10 cellular contexts compared by ENCODE assay signal in genomic region chr5:68196876-68197275, GRCh38. TPM values are rescaled to one million over a fixed set of nuclear protein-coding genes. Genes with fewer than 3 reads are reported as not detected.
DNase-seq lines count a peak whose midpoint lies in the region; ATAC-seq, FAIRE-seq and TF ChIP-seq lines count a peak whose summit lies in the region.
"Had no signal": no experiment of that assay in that cellular context is flagged by ENCODE, and none has a peak within 500 bp of the region (broad histone marks: within the 10 kb centered on the region; RNA-seq: fewer than 3 reads in every experiment).

No MANE protein-coding gene starts in this region.

- H3K4me3 ChIP-seq in right cardiac atrium (ENCODE audit: low read length) = no peak overlapping the region
- H3K4me3 ChIP-seq in vagina = no peak overlapping the region

- intact Hi-C loops in right cardiac atrium (cut with DNase I) (no loop called here), vagina (cut with DNase I) (no loop called here)
- intact Hi-C loops in activated naive CD4-positive, alpha-beta T cell treated with anti-CD3 and anti-CD28 coated beads for 36 hours (cut with micrococcal nuclease) = no loop called here

- DNase-seq in GM18507 (ENCODE audit: extremely low spot score, insufficient read length, low read depth) (peak; percentile 55), right cardiac atrium (no peak), foreskin keratinocyte (no peak), vagina (ENCODE audit: extremely low spot score in 2 of 2) (no peak), HFFc6 (no peak)
- no peak for DNase-seq in activated naive CD4-positive, alpha-beta T cell treated with anti-CD3 and anti-CD28 coated beads for 36 hours
- DNase-seq: DMS79 treated with DMSO at 0.1 percent for 48 hours; effector CD4-positive, alpha-beta T cell had no signal

- H3K27ac ChIP-seq in right cardiac atrium (ENCODE audit: low read length) = no peak overlapping the region
- no peak overlapping the region for H3K27ac ChIP-seq in foreskin keratinocyte
- no peak overlapping the region for H3K27ac ChIP-seq in vagina

- H3K27me3 ChIP-seq in right cardiac atrium (ENCODE audit: control insufficient read depth, insufficient read depth) = no peaks in the 10 kb centered on the region
- no peaks in the 10 kb centered on the region for H3K27me3 ChIP-seq in foreskin keratinocyte
- no peaks in the 10 kb centered on the region for H3K27me3 ChIP-seq in vagina

- no peaks in the 10 kb centered on the region for H3K36me3 Mint-ChIP-seq in activated naive CD4-positive, alpha-beta T cell treated with anti-CD3 and anti-CD28 coated beads for 36 hours (ENCODE audit: low read depth)
- H3K36me3 Mint-ChIP-seq in HFFc6 (ENCODE audit: low read depth) = no peaks in the 10 kb centered on the region

- 84% methylated on average over 6 of the region's 6 CpGs for WGBS in right cardiac atrium

- H3K27me3 Mint-ChIP-seq in activated naive CD4-positive, alpha-beta T cell treated with anti-CD3 and anti-CD28 coated beads for 36 hours (ENCODE audit: low read depth) = no peaks in the 10 kb centered on the region
- H3K27me3 Mint-ChIP-seq in HFFc6 (ENCODE audit: insufficient read depth) = peaks cover 2% of the 10 kb centered on the region; the same call in 1 of the 2 replicates

- H3K9me3 ChIP-seq in right cardiac atrium (ENCODE audit: control insufficient read depth, low read length) (no peaks in the 10 kb centered on the region), vagina (no peaks in the 10 kb centered on the region)

- peak; percentile 97 for ATAC-seq in GM21717 (IDR thresholded peaks at IDR 0.05; ENCODE audit: unreplicated experiment)
- ATAC-seq in HG03558 (IDR thresholded peaks at IDR 0.05; ENCODE audit: extremely low read depth, unreplicated experiment) = peak; percentile 99
- ATAC-seq in right cardiac atrium = peak; percentile 45 to 57
- ATAC-seq in foreskin keratinocyte = no peak

- FAIRE-seq in GM18507 (lab: Jason Lieb, UNC) = peak; percentile 98

- no peak for TF ChIP-seq POLR2A in vagina (IDR thresholded peaks at IDR 0.05)

- no peaks in the 10 kb centered on the region for H3K9me3 Mint-ChIP-seq in activated naive CD4-positive, alpha-beta T cell treated with anti-CD3 and anti-CD28 coated beads for 36 hours
- H3K9me3 Mint-ChIP-seq in HFFc6 = no peaks in the 10 kb centered on the region

- H3K4me1 ChIP-seq in right cardiac atrium (ENCODE audit: control insufficient read depth, insufficient read depth, low read length) (no peaks in the 10 kb centered on the region), foreskin keratinocyte (peaks cover 17% of the 10 kb centered on the region), vagina (no peaks in the 10 kb centered on the region)

- no peak overlapping the region for H3K27ac Mint-ChIP-seq in activated naive CD4-positive, alpha-beta T cell treated with anti-CD3 and anti-CD28 coated beads for 36 hours
- no peak overlapping the region for H3K27ac Mint-ChIP-seq in HFFc6

- peaks cover 8% of the 10 kb centered on the region for H3K4me1 Mint-ChIP-seq in activated naive CD4-positive, alpha-beta T cell treated with anti-CD3 and anti-CD28 coated beads for 36 hours (ENCODE audit: low read depth)
- peaks cover 7% of the 10 kb centered on the region for H3K4me1 Mint-ChIP-seq in HFFc6 (ENCODE audit: low read depth)

- H3K36me3 ChIP-seq in vagina = no peaks in the 10 kb centered on the region

- CTCF ChIA-PET in activated naive CD4-positive, alpha-beta T cell treated with anti-CD3 and anti-CD28 coated beads for 36 hours (lab: Charles Lee) = no interaction called here

- H3K4me3 Mint-ChIP-seq in activated naive CD4-positive, alpha-beta T cell treated with anti-CD3 and anti-CD28 coated beads for 36 hours = no peak overlapping the region
- H3K4me3 Mint-ChIP-seq in HFFc6 = no peak overlapping the region

- no peak for TF ChIP-seq CTCF in foreskin keratinocyte (conservative IDR thresholded peaks at IDR 0.05)
- no peak for TF ChIP-seq CTCF in vagina (IDR thresholded peaks at IDR 0.05)
- no peak for TF ChIP-seq CTCF in HFFc6 (IDR thresholded peaks at IDR 0.05)

RNA-seq across cellular contexts. Expression of gene PIK3R1, which starts 18.7 kb away (rescaled TPM):
- total RNA-seq in right cardiac atrium (100 to 1,000 TPM in 3 of 4 donors, 10 to 100 TPM in 1; 64.9 to 170 (median 116) TPM), foreskin keratinocyte (13.9 and 15.6 TPM in 2 replicates), vagina (134 TPM)
- polyA plus RNA-seq in right cardiac atrium (29.7 TPM), foreskin keratinocyte (1.7 and 2.2 TPM in 2 replicates)
- 10 to 100 TPM; 28.5 to 31.4 TPM for total RNA-seq in activated naive CD4-positive, alpha-beta T cell treated with anti-CD3 and anti-CD28 coated beads for 36 hours
- total RNA-seq in HFFc6 (2021; fragmentation: NEBNext Ultra II Directional; extraction: Animal tissue kit (Norgen Biotek cat#: 25700)) = 10 to 100 TPM; 19.6 to 26.4 (median 22.4) TPM
